ENCODE assay signal across 8 cellular contexts in genomic region chr15:75727851-75728715, GRCh38. TPM values are rescaled to one million over a fixed set of nuclear protein-coding genes. Genes with fewer than 3 reads are reported as not detected.
A peak's percentile ranks its signal among the peaks of the same experiment; 100 is the strongest.
DNase-seq lines count a peak whose midpoint lies in the region; ATAC-seq, FAIRE-seq and TF ChIP-seq lines count a peak whose summit lies in the region.

No MANE protein-coding gene starts in this region.

- no peaks in the 10 kb centered on the region for H4K20me1 ChIP-seq in mammary epithelial cell (ENCODE audit: insufficient read depth, low read length)

- H3K9ac ChIP-seq in mammary epithelial cell (ENCODE audit: insufficient read depth, low read length), result no peak overlapping the region

- ATAC-seq in lung (ENCODE audit: insufficient read depth, low FRiP score), result no peak
- no peak for ATAC-seq in HG03520 (IDR thresholded peaks at IDR 0.05; ENCODE audit: unreplicated experiment)

- H2AFZ ChIP-seq in mammary epithelial cell (ENCODE audit: low read depth, low read length), result no peak overlapping the region

- WGBS in mammary epithelial cell (ENCODE audit: low coverage, missing lambda C conversion rate), result 35% methylated on average over 12 of the region's 17 CpGs
- 49 to 53% methylated on average over 15 to 17 of the region's 17 CpGs for WGBS in lung, 2 donors

- H3K9me3 ChIP-seq in mammary epithelial cell (replicated peaks; ENCODE audit: insufficient read depth, low read length), result no peaks in the 10 kb centered on the region
- no peaks in the 10 kb centered on the region for H3K9me3 ChIP-seq in lung (ENCODE audit: control insufficient read depth in 2 of 2, insufficient read depth in 1 of 2, low read length in 1 of 2)

- no peak overlapping the region for H3K27ac ChIP-seq in mammary epithelial cell (ENCODE audit: insufficient read depth, low read depth, low read length)
- no peak overlapping the region for H3K27ac ChIP-seq in lung (ENCODE audit: low read depth in 1 of 2, low read length in 1 of 2)

- no peak for FAIRE-seq in D721Med (lab: Jason Lieb, UNC)

- no peaks in the 10 kb centered on the region for H3K79me2 ChIP-seq in mammary epithelial cell (ENCODE audit: insufficient read depth, low read length)

- no peak overlapping the region for H3K4me2 ChIP-seq in mammary epithelial cell (ENCODE audit: insufficient read depth, low read depth, low read length)

- peak; percentile 52 for TF ChIP-seq CTCF in D721Med (IDR thresholded peaks at IDR 0.05; ENCODE audit: insufficient read depth, missing control alignments)
- peak; percentile 52 for TF ChIP-seq CTCF in WI38 (IDR thresholded peaks at IDR 0.05; ENCODE audit: low read depth, low read length)
- peak; percentile 25 to 67 for TF ChIP-seq CTCF in mammary epithelial cell (conservative IDR thresholded peaks at IDR 0.05 in 1 of 2, IDR thresholded peaks at IDR 0.05 in 1 of 2; ENCODE audit: extremely low read depth in 1 of 2, insufficient read depth in 1 of 2, low read depth in 1 of 2, low read length in 2 of 2)
- TF ChIP-seq CTCF in lung (IDR thresholded peaks at IDR 0.05; ENCODE audit: control extremely low read depth, extremely low read depth), result peak; percentile 61

- BruUV-seq in mammary epithelial cell (replicated peaks; lab: Mats Ljungman, UMichigan), result no TSS peak

- intact Hi-C loops in mammary epithelial cell (cut with micrococcal nuclease), result loop anchor here (1.0 kb wide), 1 partner anchor 74 kb away; no protein-coding TSS in a partner anchor

- H3K27me3 ChIP-seq in mammary epithelial cell (ENCODE audit: insufficient read depth, low read length) (no peaks in the 10 kb centered on the region), lung (ENCODE audit: control insufficient read depth, insufficient read depth) (no peaks in the 10 kb centered on the region)

- H3K4me1 ChIP-seq in mammary epithelial cell (ENCODE audit: insufficient read depth, low read length) (peaks cover 13% of the 10 kb centered on the region), lung (ENCODE audit: control insufficient read depth in 2 of 2, insufficient read depth in 2 of 2, low read length in 2 of 2) (peaks cover 0 to 7% of the 10 kb centered on the region in 2 donors)

- H3K36me3 ChIP-seq in mammary epithelial cell (ENCODE audit: insufficient read depth, low read length) (no peaks in the 10 kb centered on the region), lung (ENCODE audit: control insufficient read depth in 2 of 2, insufficient read depth in 2 of 2, low read length in 2 of 2) (no peaks in the 10 kb centered on the region)

- H3K4me3 ChIP-seq in WI38 (ENCODE audit: low read depth, low read length) (no peak overlapping the region), mammary epithelial cell (replicated peaks in 1 of 3; ENCODE audit: insufficient read depth in 1 of 3, low read depth in 2 of 3, low read length in 3 of 3) (no peak overlapping the region), lung (no peak overlapping the region)

- in situ Hi-C loops in mammary epithelial cell (cut with MboI; ENCODE audit: low sequenced_read_pairs in 2 of 2), result no loop called here

- CTCF ChIA-PET in mammary epithelial cell (lab: Charles Lee; ENCODE audit: low non-redundant PET), result interaction anchor here (0.7 kb wide), 1 partner anchor 74 kb away, joined by 3 read pairs; no protein-coding TSS in a partner anchor

- DNase-seq in D721Med (ENCODE audit: insufficient read length, low spot score) (peak; percentile 68), Kasumi-1 (lab: John Stamatoyannopoulos, UW) (peak; percentile 52 to 65), mammary epithelial cell (peak; percentile 26), lung (ENCODE audit: low spot score) (peak; percentile 60), foreskin melanocyte (no peak)
- DNase-seq in stimulated activated CD8-positive, alpha-beta memory T cell treated with anti-CD3 and anti-CD28 coated beads, Interleukin-4, amount 100 ng/mL, for 1 hour (ENCODE audit: low read depth in 2 of 2, low spot score in 1 of 2), result peak; percentile 31 to 48

- dilution Hi-C loops in mammary epithelial cell (cut with HindIII; ENCODE audit: low sequenced_read_pairs), result no loop called here

RNA-seq across cellular contexts. Expression of gene CSPG4, which starts 15.4 kb away (rescaled TPM):
- total RNA-seq in mammary epithelial cell (10 to 100 TPM in 1 of 2 donors, 1 to 10 TPM in 1; 3.6 to 28.5 TPM), lung (10 to 100 TPM; 32.4 to 38.1 TPM)
- polyA plus RNA-seq in mammary epithelial cell (5.9 TPM), lung (10 to 100 TPM in 1 of 2 donors, 1 to 10 TPM in 1; 8.5 to 16.0 TPM)
- 15.3 TPM for polyA minus RNA-seq in mammary epithelial cell
